ENCODE assay signal across 7 cellular contexts in the genomic region with DNA sequence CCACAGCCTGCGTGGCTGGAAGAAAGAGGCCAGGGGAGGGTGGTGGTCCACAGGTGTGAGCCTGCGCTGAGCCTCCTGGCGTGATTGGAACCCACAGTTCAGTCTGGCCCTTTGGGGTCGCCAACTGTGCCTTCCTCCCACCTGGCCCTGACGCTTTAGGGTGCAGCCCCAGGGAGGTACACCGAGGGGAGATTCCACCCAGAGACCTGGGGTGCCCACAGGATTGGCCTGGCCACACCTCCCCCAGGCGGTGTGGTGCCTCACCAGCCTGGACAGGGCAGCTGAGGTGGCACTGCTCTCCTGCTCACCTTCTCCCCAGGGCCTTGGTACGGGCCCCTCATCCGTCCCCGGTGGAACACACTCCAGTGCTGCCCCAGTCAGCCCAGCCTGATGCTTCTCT.
DNase-seq lines count a peak whose midpoint lies in the region; ATAC-seq and TF ChIP-seq lines count a peak whose summit lies in the region.
"Had no signal": no experiment of that assay in that cellular context is flagged by ENCODE, and none has a peak within 500 bp of the region (broad histone marks: within the 10 kb centered on the region; RNA-seq: fewer than 3 reads in every experiment).

No MANE protein-coding gene starts in this region.

- ATAC-seq in GM21390 (IDR thresholded peaks at IDR 0.05; ENCODE audit: unreplicated experiment): no peak

- POLR2A ChIA-PET in RWPE1 (lab: Yijun Ruan, JAX; ENCODE audit: low non-redundant PET): no interaction called here

- TF ChIP-seq CTCF in 22Rv1 (IDR thresholded peaks at IDR 0.05) (no peak), RWPE1 (conservative IDR thresholded peaks at IDR 0.05; ENCODE audit: low read depth) (no peak)

- no peaks in the 10 kb centered on the region for H3K9me3 ChIP-seq in iPS-18c (ENCODE audit: control insufficient read depth, insufficient read depth, low read length)
- H3K9me3 ChIP-seq: BE2C had no signal

- no peak for DNase-seq in RWPE1 (ENCODE audit: low spot score)
- DNase-seq in putamen (ENCODE audit: low spot score): no peak
- no peak for DNase-seq in AG08395 (ENCODE audit: low spot score)
- DNase-seq: BE2C had no signal

- CTCF ChIA-PET in RWPE1 (lab: Yijun Ruan, JAX): interaction anchor here (0.6 to 2.0 kb wide), 3 partner anchors 22 to 38 kb away, joined by 3 to 8 read pairs (median 5); no protein-coding TSS in a partner anchor

- 0 out of 2 replicates have a peak overlapping the region, but pooled peaks have one; percentile 15 for H3K4me3 ChIP-seq in iPS-18c (ENCODE audit: insufficient read depth, low read depth, low read length)

- H3K27ac ChIP-seq in 22Rv1 (peak overlapping the region; percentile 82), RWPE1 (peak overlapping the region; percentile 93)
